Comparison of ENCODE assay signal across 8 cellular contexts in genomic region chr9:92763721-92764380, GRCh38. TPM values are rescaled to one million over a fixed set of nuclear protein-coding genes. Genes with fewer than 3 reads are reported as not detected.
DNase-seq lines count a peak whose midpoint lies in the region; ATAC-seq and TF ChIP-seq lines count a peak whose summit lies in the region.

No MANE protein-coding gene starts in this region.

- H3K4me1 Mint-ChIP-seq in osteocyte (ENCODE audit: unreplicated experiment): peaks cover 34% of the 10 kb centered on the region

- H3K36me3 Mint-ChIP-seq in osteocyte (ENCODE audit: unreplicated experiment): no peaks in the 10 kb centered on the region

- H3K27me3 Mint-ChIP-seq in osteocyte (ENCODE audit: unreplicated experiment): peaks cover 6% of the 10 kb centered on the region

- DNase-seq in NCI-H1105 treated with DMSO at 0.1 percent for 48 hours (lab: John Stamatoyannopoulos, UW): peak; percentile 5
- DNase-seq in NCI-H1105 (lab: John Stamatoyannopoulos, UW): no peak
- DNase-seq in M059J (ENCODE audit: low read depth): peak; percentile 15
- DNase-seq in activated CD8-positive, alpha-beta memory T cell treated with anti-CD3 and anti-CD28 coated beads for 24 hours: peak; percentile 73
- no peak for DNase-seq in fibroblast of pulmonary artery (ENCODE audit: low read depth)
- no peak for DNase-seq in osteocyte (ENCODE audit: extremely low spot score, unreplicated experiment)
- DNase-seq in NCI-H2107 (lab: John Stamatoyannopoulos, UW): no peak

- peak overlapping the region; percentile 93 for H3K4me3 Mint-ChIP-seq in osteocyte (ENCODE audit: unreplicated experiment)

- no peak for ATAC-seq in GM18517 (IDR thresholded peaks at IDR 0.05; ENCODE audit: unreplicated experiment)

- H3K27ac Mint-ChIP-seq in osteocyte (ENCODE audit: unreplicated experiment): peak overlapping the region; percentile 75

- TF ChIP-seq CTCF in fibroblast of pulmonary artery (IDR thresholded peaks at IDR 0.05; ENCODE audit: low read length, missing control alignments): no peak
- no peak for TF ChIP-seq CTCF in osteocyte (IDR thresholded peaks at IDR 0.05)

- H3K9me3 Mint-ChIP-seq in osteocyte (ENCODE audit: unreplicated experiment): no peaks in the 10 kb centered on the region

- H3K4me3 ChIP-seq in fibroblast of pulmonary artery (replicated peaks; ENCODE audit: low read depth, low read length): peak overlapping the region; percentile 93

RNA-seq across cellular contexts. Expression of gene BICD2, which starts 0.8 kb away (rescaled TPM):
- total RNA-seq in M059J (2014; rRNA removed; shearing (Covaris generic)): 22.2 and 39.0 TPM in 2 replicates
- 34.8 and 35.4 TPM in 2 replicates for total RNA-seq in osteocyte

Comparison
In these comparisons a context has a peak if more than half of its experiments do, and no peak if none do; other contexts are left out.
1. DNase-seq: peak in NCI-H1105 treated with DMSO at 0.1 percent for 48 hours (single experiment), M059J (single experiment) and activated CD8-positive, alpha-beta memory T cell treated with anti-CD3 and anti-CD28 coated beads for 24 hours (single experiment); none in NCI-H1105 (single experiment), fibroblast of pulmonary artery (single experiment), osteocyte (single experiment) and NCI-H2107 (single experiment).